In genomic region chr2:159457589-159457988, GRCh38 we compare ENCODE assay signal across 27 cellular contexts.
DNase-seq lines count a peak whose midpoint lies in the region; ATAC-seq and TF ChIP-seq lines count a peak whose summit lies in the region.
"Had no signal": no experiment of that assay in that cellular context is flagged by ENCODE, and none has a peak within 500 bp of the region (broad histone marks: within the 10 kb centered on the region; RNA-seq: fewer than 3 reads in every experiment).

No MANE protein-coding gene starts in this region.

- POLR2A ChIA-PET in WTC11 (lab: Charles Lee), result no interaction called here

- no peak overlapping the region for H3K27ac ChIP-seq in effector memory CD4-positive, alpha-beta T cell (ENCODE audit: insufficient read depth, low read length, poor library complexity, severe bottlenecking)
- H3K27ac ChIP-seq: ascending aorta, KMS-11, RWPE1, tibial nerve, WERI-Rb-1 had no signal

- H3K9me3 ChIP-seq in effector memory CD4-positive, alpha-beta T cell (ENCODE audit: control insufficient read depth, low read length), result no peaks in the 10 kb centered on the region
- H3K9me3 ChIP-seq: ascending aorta, esophagus muscularis mucosa, gastroesophageal sphincter, SK-N-SH, spleen, stomach, tibial nerve had no signal

- peaks cover 5% of the 10 kb centered on the region for H3K4me1 ChIP-seq in effector memory CD4-positive, alpha-beta T cell (ENCODE audit: control insufficient read depth, insufficient read depth, low read length, poor library complexity, severe bottlenecking)

- no peaks in the 10 kb centered on the region for H3K36me3 ChIP-seq in effector memory CD4-positive, alpha-beta T cell (ENCODE audit: control insufficient read depth, insufficient read depth, low read length)
- H3K36me3 ChIP-seq: ascending aorta, esophagus muscularis mucosa, gastroesophageal sphincter, tibial nerve had no signal

- ATAC-seq in activated naive CD8-positive, alpha-beta T cell treated with anti-CD3 and anti-CD28 coated beads, Interleukin-2, amount 50 U/mL, for 24 hours, result no peak
- ATAC-seq in WTC11, result no peak
- ATAC-seq in memory B cell (ENCODE audit: low read depth), result no peak
- ATAC-seq in HG03571 (IDR thresholded peaks at IDR 0.05; ENCODE audit: unreplicated experiment), result no peak
- ATAC-seq: gastroesophageal sphincter, HCT116 had no signal

- no peaks in the 10 kb centered on the region for H3K27me3 ChIP-seq in effector memory CD4-positive, alpha-beta T cell (replicated peaks; ENCODE audit: control insufficient read depth, insufficient read depth, low read length, poor library complexity, severe bottlenecking)
- H3K27me3 ChIP-seq: ascending aorta, esophagus muscularis mucosa, gastroesophageal sphincter, spleen, stomach, tibial nerve had no signal

- H3K36me3 Mint-ChIP-seq in activated naive CD8-positive, alpha-beta T cell, result peaks cover 8% of the 10 kb centered on the region
- H3K36me3 Mint-ChIP-seq in activated naive CD8-positive, alpha-beta T cell treated with anti-CD3 and anti-CD28 coated beads, Interleukin-2, amount 50 U/mL, for 24 hours (ENCODE audit: low read depth), result no peaks in the 10 kb centered on the region
- H3K36me3 Mint-ChIP-seq in WTC11 (no peaks in the 10 kb centered on the region), memory B cell (peaks cover 4% of the 10 kb centered on the region)

- no peak overlapping the region for H3K4me3 ChIP-seq in effector memory CD4-positive, alpha-beta T cell (ENCODE audit: insufficient read depth, low read depth, low read length, poor library complexity, severe bottlenecking)
- H3K4me3 ChIP-seq: ascending aorta, esophagus muscularis mucosa, gastroesophageal sphincter, spleen, stomach, tibial nerve had no signal

- H3K27ac Mint-ChIP-seq in activated naive CD8-positive, alpha-beta T cell, result peak overlapping the region; percentile 4
- no peak overlapping the region for H3K27ac Mint-ChIP-seq in activated naive CD8-positive, alpha-beta T cell treated with anti-CD3 and anti-CD28 coated beads, Interleukin-2, amount 50 U/mL, for 24 hours
- peak overlapping the region; percentile 6 for H3K27ac Mint-ChIP-seq in WTC11
- H3K27ac Mint-ChIP-seq in memory B cell, result peak overlapping the region; percentile 1
- H3K27ac Mint-ChIP-seq: B cell; T-helper 2 cell treated with Interferon-gamma antibody and Interleukin-4, amounts not matched to agents 5 μg/mL and 100 μg/mL, for 36 hours had no signal

- CTCF ChIA-PET in WTC11 (lab: Charles Lee), result no interaction called here

- no peaks in the 10 kb centered on the region for H3K9me3 Mint-ChIP-seq in activated naive CD8-positive, alpha-beta T cell (ENCODE audit: low read depth)
- no peaks in the 10 kb centered on the region for H3K9me3 Mint-ChIP-seq in activated naive CD8-positive, alpha-beta T cell treated with anti-CD3 and anti-CD28 coated beads, Interleukin-2, amount 50 U/mL, for 24 hours
- no peaks in the 10 kb centered on the region for H3K9me3 Mint-ChIP-seq in WTC11
- no peaks in the 10 kb centered on the region for H3K9me3 Mint-ChIP-seq in memory B cell
- H3K9me3 Mint-ChIP-seq: T-helper 2 cell treated with Interferon-gamma antibody and Interleukin-4, amounts not matched to agents 5 μg/mL and 100 μg/mL, for 36 hours had no signal

- peak overlapping the region; percentile 28 for H3K4me3 Mint-ChIP-seq in activated naive CD8-positive, alpha-beta T cell
- H3K4me3 Mint-ChIP-seq in activated naive CD8-positive, alpha-beta T cell treated with anti-CD3 and anti-CD28 coated beads, Interleukin-2, amount 50 U/mL, for 24 hours, result no peak overlapping the region
- H3K4me3 Mint-ChIP-seq in WTC11 (no peak overlapping the region), memory B cell (no peak overlapping the region)
- H3K4me3 Mint-ChIP-seq: B cell; T-helper 2 cell treated with Interferon-gamma antibody and Interleukin-4, amounts not matched to agents 5 μg/mL and 100 μg/mL, for 36 hours had no signal

- no peaks in the 10 kb centered on the region for H3K27me3 Mint-ChIP-seq in activated naive CD8-positive, alpha-beta T cell
- no peaks in the 10 kb centered on the region for H3K27me3 Mint-ChIP-seq in activated naive CD8-positive, alpha-beta T cell treated with anti-CD3 and anti-CD28 coated beads, Interleukin-2, amount 50 U/mL, for 24 hours
- H3K27me3 Mint-ChIP-seq in WTC11 (ENCODE audit: low read depth) (no peaks in the 10 kb centered on the region), memory B cell (no peaks in the 10 kb centered on the region)
- H3K27me3 Mint-ChIP-seq: B cell had no signal

- no peak for TF ChIP-seq CTCF in WTC11 (IDR thresholded peaks at IDR 0.05)

- H3K4me1 Mint-ChIP-seq in activated naive CD8-positive, alpha-beta T cell (ENCODE audit: low read depth), result peaks cover 23% of the 10 kb centered on the region
- H3K4me1 Mint-ChIP-seq in activated naive CD8-positive, alpha-beta T cell treated with anti-CD3 and anti-CD28 coated beads, Interleukin-2, amount 50 U/mL, for 24 hours, result peaks cover 23% of the 10 kb centered on the region
- H3K4me1 Mint-ChIP-seq in WTC11 (no peaks in the 10 kb centered on the region), memory B cell (peaks cover 6% of the 10 kb centered on the region)

- DNase-seq in activated naive CD8-positive, alpha-beta T cell treated with anti-CD3 and anti-CD28 coated beads, Interleukin-2, amount 50 U/mL, for 24 hours, result no peak
- DNase-seq in WTC11 (ENCODE audit: low spot score) (no peak), memory B cell (ENCODE audit: low spot score in 2 of 2) (no peak), RKO (ENCODE audit: low spot score) (no peak), SKM-1 treated with dmso at 0.1 percent for 144 hours (lab: John Stamatoyannopoulos, UW; ENCODE audit: unreplicated experiment) (no peak)
- DNase-seq in effector memory CD4-positive, alpha-beta T cell, result no peak
- DNase-seq: activated gamma-delta T cell; central memory CD4-positive, alpha-beta T cell; kidney glomerular epithelial cell; NCI-H187; NCI-H69; SK-N-SH; spleen; stimulated activated CD4-positive, alpha-beta T cell treated with anti-CD3 and anti-CD28 coated beads, Interleukin-4, amount 100 ng/mL, for 24 hours; stomach; WERI-Rb-1 had no signal

TF ChIP-seq in WTC11, 78 proteins besides CTCF, POLR2A, EP300 and RAD21 (continues in another document):
- TF ChIP-seq IRF2 (CRISPR knock-in tag; IDR thresholded peaks at IDR 0.05; ENCODE audit: borderline replicate concordance, low read depth), result no peak
- no peak for TF ChIP-seq FOXK1 (CRISPR knock-in tag; IDR thresholded peaks at IDR 0.05)
- TF ChIP-seq ZBTB21 (CRISPR knock-in tag; IDR thresholded peaks at IDR 0.05; ENCODE audit: borderline replicate concordance), result no peak
- TF ChIP-seq ATF3 (CRISPR knock-in tag; conservative IDR thresholded peaks at IDR 0.05), result no peak
- no peak for TF ChIP-seq SMAD4 (CRISPR knock-in tag; IDR thresholded peaks at IDR 0.05)
- TF ChIP-seq PRRX2 (CRISPR knock-in tag; IDR thresholded peaks at IDR 0.05), result no peak
- TF ChIP-seq, protein P1, sequence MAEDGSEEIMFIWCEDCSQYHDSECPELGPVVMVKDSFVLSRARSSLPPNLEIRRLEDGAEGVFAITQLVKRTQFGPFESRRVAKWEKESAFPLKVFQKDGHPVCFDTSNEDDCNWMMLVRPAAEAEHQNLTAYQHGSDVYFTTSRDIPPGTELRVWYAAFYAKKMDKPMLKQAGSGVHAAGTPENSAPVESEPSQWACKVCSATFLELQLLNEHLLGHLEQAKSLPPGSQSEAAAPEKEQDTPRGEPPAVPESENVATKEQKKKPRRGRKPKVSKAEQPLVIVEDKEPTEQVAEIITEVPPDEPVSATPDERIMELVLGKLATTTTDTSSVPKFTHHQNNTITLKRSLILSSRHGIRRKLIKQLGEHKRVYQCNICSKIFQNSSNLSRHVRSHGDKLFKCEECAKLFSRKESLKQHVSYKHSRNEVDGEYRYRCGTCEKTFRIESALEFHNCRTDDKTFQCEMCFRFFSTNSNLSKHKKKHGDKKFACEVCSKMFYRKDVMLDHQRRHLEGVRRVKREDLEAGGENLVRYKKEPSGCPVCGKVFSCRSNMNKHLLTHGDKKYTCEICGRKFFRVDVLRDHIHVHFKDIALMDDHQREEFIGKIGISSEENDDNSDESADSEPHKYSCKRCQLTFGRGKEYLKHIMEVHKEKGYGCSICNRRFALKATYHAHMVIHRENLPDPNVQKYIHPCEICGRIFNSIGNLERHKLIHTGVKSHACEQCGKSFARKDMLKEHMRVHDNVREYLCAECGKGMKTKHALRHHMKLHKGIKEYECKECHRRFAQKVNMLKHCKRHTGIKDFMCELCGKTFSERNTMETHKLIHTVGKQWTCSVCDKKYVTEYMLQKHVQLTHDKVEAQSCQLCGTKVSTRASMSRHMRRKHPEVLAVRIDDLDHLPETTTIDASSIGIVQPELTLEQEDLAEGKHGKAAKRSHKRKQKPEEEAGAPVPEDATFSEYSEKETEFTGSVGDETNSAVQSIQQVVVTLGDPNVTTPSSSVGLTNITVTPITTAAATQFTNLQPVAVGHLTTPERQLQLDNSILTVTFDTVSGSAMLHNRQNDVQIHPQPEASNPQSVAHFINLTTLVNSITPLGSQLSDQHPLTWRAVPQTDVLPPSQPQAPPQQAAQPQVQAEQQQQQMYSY (CRISPR knock-in tag; IDR thresholded peaks at IDR 0.05), result no peak
- TF ChIP-seq RELA (CRISPR knock-in tag; IDR thresholded peaks at IDR 0.05; ENCODE audit: borderline replicate concordance), result no peak
- TF ChIP-seq, protein P2, sequence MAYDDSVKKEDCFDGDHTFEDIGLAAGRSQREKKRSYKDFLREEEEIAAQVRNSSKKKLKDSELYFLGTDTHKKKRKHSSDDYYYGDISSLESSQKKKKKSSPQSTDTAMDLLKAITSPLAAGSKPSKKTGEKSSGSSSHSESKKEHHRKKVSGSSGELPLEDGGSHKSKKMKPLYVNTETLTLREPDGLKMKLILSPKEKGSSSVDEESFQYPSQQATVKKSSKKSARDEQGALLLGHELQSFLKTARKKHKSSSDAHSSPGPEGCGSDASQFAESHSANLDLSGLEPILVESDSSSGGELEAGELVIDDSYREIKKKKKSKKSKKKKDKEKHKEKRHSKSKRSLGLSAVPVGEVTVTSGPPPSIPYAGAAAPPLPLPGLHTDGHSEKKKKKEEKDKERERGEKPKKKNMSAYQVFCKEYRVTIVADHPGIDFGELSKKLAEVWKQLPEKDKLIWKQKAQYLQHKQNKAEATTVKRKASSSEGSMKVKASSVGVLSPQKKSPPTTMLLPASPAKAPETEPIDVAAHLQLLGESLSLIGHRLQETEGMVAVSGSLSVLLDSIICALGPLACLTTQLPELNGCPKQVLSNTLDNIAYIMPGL (CRISPR knock-in tag; IDR thresholded peaks at IDR 0.05), result no peak
- TF ChIP-seq ZNF138 (CRISPR knock-in tag; conservative IDR thresholded peaks at IDR 0.05), result no peak
- TF ChIP-seq, protein P3, sequence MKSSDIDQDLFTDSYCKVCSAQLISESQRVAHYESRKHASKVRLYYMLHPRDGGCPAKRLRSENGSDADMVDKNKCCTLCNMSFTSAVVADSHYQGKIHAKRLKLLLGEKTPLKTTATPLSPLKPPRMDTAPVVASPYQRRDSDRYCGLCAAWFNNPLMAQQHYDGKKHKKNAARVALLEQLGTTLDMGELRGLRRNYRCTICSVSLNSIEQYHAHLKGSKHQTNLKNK (CRISPR knock-in tag; IDR thresholded peaks at IDR 0.05), result no peak
